8 cellular contexts compared by ENCODE assay signal in genomic region chr17:73192219-73192893, GRCh38. TPM values are rescaled to one million over a fixed set of nuclear protein-coding genes. Genes with fewer than 3 reads are reported as not detected.
DNase-seq lines count a peak whose midpoint lies in the region; ATAC-seq and TF ChIP-seq lines count a peak whose summit lies in the region.

No MANE protein-coding gene starts in this region.

- TF ChIP-seq CTCF in GM10266 (IDR thresholded peaks at IDR 0.05; ENCODE audit: control insufficient read depth, insufficient read depth, low read depth, missing control alignments) = no peak

- no peaks in the 10 kb centered on the region for H3K9me3 ChIP-seq in MG63

- peaks cover 22% of the 10 kb centered on the region for H3K36me3 ChIP-seq in MG63

- DNase-seq in GM10266 (ENCODE audit: extremely low spot score) = peak; percentile 84
- peak; percentile 75 for DNase-seq in HCEC 1CT
- DNase-seq in MG63 = peak; percentile 80
- peak; percentile 30 for DNase-seq in amniotic stem cell (lab: John Stamatoyannopoulos, UW)
- DNase-seq in left ventricle myocardium superior = peak; percentile 81
- DNase-seq in posterior vena cava (ENCODE audit: low spot score) = peak; percentile 83
- no peak for DNase-seq in NCI-H2107 treated with DMSO at 0.1 percent for 48 hours (lab: John Stamatoyannopoulos, UW; ENCODE audit: unreplicated experiment)

- H3K27me3 ChIP-seq in MG63 = no peaks in the 10 kb centered on the region

- ATAC-seq in SK-N-SH treated with all-trans-retinoic acid at 6 μM for 48 hours = peak; percentile 82
- ATAC-seq in left ventricle myocardium superior = peak; percentile 82

- peak overlapping the region; percentile 100 for H3K4me3 ChIP-seq in MG63

- intact Hi-C loops in left ventricle myocardium superior (cut with micrococcal nuclease) (no loop called here), posterior vena cava (cut with DNase I) (no loop called here)

TF ChIP-seq in SK-N-SH treated with all-trans-retinoic acid at 6 μM for 48 hours, 23 proteins besides CTCF, POLR2A, EP300 and RAD21:
- TF ChIP-seq SNAI2 (CRISPR knock-in tag; IDR thresholded peaks at IDR 0.05) (no peak), PPARA (CRISPR knock-in tag; IDR thresholded peaks at IDR 0.05; ENCODE audit: borderline replicate concordance) (no peak), ZNF565 (CRISPR knock-in tag; conservative IDR thresholded peaks at IDR 0.05; ENCODE audit: low read depth) (no peak), ZC3H10 (CRISPR knock-in tag; IDR thresholded peaks at IDR 0.05) (no peak), OSR1 (CRISPR knock-in tag; IDR thresholded peaks at IDR 0.05) (no peak), TSHZ2 (CRISPR knock-in tag; IDR thresholded peaks at IDR 0.05) (no peak), RARB (CRISPR knock-in tag; IDR thresholded peaks at IDR 0.05) (no peak), ARNTL (CRISPR knock-in tag; IDR thresholded peaks at IDR 0.05; ENCODE audit: borderline replicate concordance, low read depth) (no peak), GLIS3 (CRISPR knock-in tag; IDR thresholded peaks at IDR 0.05) (no peak), PATZ1 (CRISPR knock-in tag; IDR thresholded peaks at IDR 0.05; ENCODE audit: borderline replicate concordance) (no peak), ESRRG (CRISPR knock-in tag; IDR thresholded peaks at IDR 0.05) (no peak), ZNF70 (CRISPR knock-in tag; IDR thresholded peaks at IDR 0.05) (no peak), CSRNP3 (CRISPR knock-in tag; IDR thresholded peaks at IDR 0.05) (no peak), CREB5 (CRISPR knock-in tag; IDR thresholded peaks at IDR 0.05; ENCODE audit: low read depth) (no peak), ZFP30 (CRISPR knock-in tag; IDR thresholded peaks at IDR 0.05) (no peak), ZNF8 (CRISPR knock-in tag; IDR thresholded peaks at IDR 0.05) (no peak)
TF ChIP-seq in SK-N-SH treated with all-trans-retinoic acid at 6 μM for 48 hours: peak in this region for 0.

RNA-seq across cellular contexts. Expression of gene COG1, which starts 0.5 kb away (rescaled TPM):
- 9.9 and 25.5 TPM in 2 replicates for total RNA-seq in MG63 (2014; rRNA removed; shearing (Covaris generic); ENCODE audit: low replicate concordance)
- total RNA-seq in left ventricle myocardium superior (58.2 TPM), posterior vena cava (10 to 100 TPM; 28.3 to 37.2 TPM)

RNA-seq across cellular contexts. Expression of gene SSTR2, which starts 27.5 kb away (rescaled TPM):
- not detected in 2 replicates for total RNA-seq in MG63 (2014; rRNA removed; shearing (Covaris generic); ENCODE audit: low replicate concordance)
- total RNA-seq in left ventricle myocardium superior (0.74 TPM), posterior vena cava (1 to 10 TPM in 1 of 2 donors, under 1 TPM in 1; 0.88 to 1.1 TPM)
